In the genomic region with DNA sequence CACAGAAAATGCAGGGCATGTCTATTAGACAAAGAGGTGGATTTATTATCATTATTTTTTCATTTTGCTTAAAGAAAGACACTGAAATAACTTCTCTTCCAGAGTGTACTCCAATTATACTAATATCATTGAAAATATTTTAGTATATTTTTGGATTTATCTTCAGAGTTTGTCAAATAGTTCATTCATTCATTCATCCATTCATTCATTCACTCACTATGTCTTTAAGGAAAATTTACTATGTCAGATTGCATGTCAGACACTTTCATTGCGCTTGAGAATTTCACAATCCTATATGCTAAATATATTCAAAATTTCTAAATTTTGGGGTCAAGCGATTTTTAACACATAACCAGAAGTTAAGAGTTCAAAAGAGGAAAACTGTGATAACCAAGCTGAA, we compare ENCODE assay signal across 26 cellular contexts.
"Had no signal": no experiment of that assay in that cellular context is flagged by ENCODE, and none has a peak within 500 bp of the region (broad histone marks: within the 10 kb centered on the region; RNA-seq: fewer than 3 reads in every experiment).

No MANE protein-coding gene starts in this region.

- DNase-seq: stimulated activated CD4-positive, alpha-beta T cell treated with anti-CD3 and anti-CD28 coated beads, Interleukin-2, amount 100 ng/mL, for 48 hours; stimulated activated CD4-positive, alpha-beta T cell treated with anti-CD3 and anti-CD28 coated beads, Interleukin-4, amount 100 ng/mL, for 1 hour; stimulated activated CD4-positive, alpha-beta T cell treated with anti-CD3 and anti-CD28 coated beads, Interleukin-4, amount 100 ng/mL, for 24 hours; stimulated activated CD4-positive, alpha-beta T cell treated with anti-CD3 and anti-CD28 coated beads, Interleukin-4, amount 100 ng/mL, for 4 hours; stimulated activated CD8-positive, alpha-beta memory T cell treated with anti-CD3 and anti-CD28 coated beads, Interleukin-4, amount 100 ng/mL, for 48 hours; stimulated activated naive B cell treated with anti-CD40 and anti-IgM and Interleukin-4, amounts not matched to agents 10 μg/mL and 1 μg/mL and 100 μg/mL, for 72 hours; stimulated activated naive CD4-positive, alpha-beta T cell; stimulated activated naive CD4-positive, alpha-beta T cell treated with Interleukin-2 at 50 U/mL for 16 hours; stimulated activated naive CD8-positive, alpha-beta T cell treated with anti-CD3 and anti-CD28 coated beads, Interleukin-15, amount 100 ng/mL, for 72 hours; stimulated activated naive CD8-positive, alpha-beta T cell treated with anti-CD3 and anti-CD28 coated beads, Interleukin-15, Interleukin-2, amounts not matched to agents 100 U/mL and 50 U/mL, for 24 hours; stomach; substantia nigra; testis; thyroid gland; tibial artery; transverse colon; upper lobe of left lung; upper lobe of right lung; uterus had no signal

- H3K36me3 ChIP-seq: stomach, suprapubic skin, thoracic aorta, thyroid gland, tibial artery, tibial nerve, transverse colon, upper lobe of left lung, upper lobe of right lung, uterus, vagina had no signal

- H3K27ac ChIP-seq: stomach, suprapubic skin, testis, thoracic aorta, thyroid gland, tibial artery, tibial nerve, transverse colon, upper lobe of left lung, upper lobe of right lung, uterus, vagina had no signal

- H3K4me3 ChIP-seq: stomach, suprapubic skin, testis, thoracic aorta, thyroid gland, tibial artery, tibial nerve, transverse colon, upper lobe of left lung, upper lobe of right lung, uterus, vagina had no signal

- H3K4me1 ChIP-seq: stomach, suprapubic skin, testis, thyroid gland, tibial artery, tibial nerve, transverse colon, upper lobe of left lung, upper lobe of right lung, uterus, vagina had no signal

- H3K27me3 ChIP-seq: stomach, suprapubic skin, testis, thyroid gland, tibial artery, tibial nerve, transverse colon, upper lobe of left lung, upper lobe of right lung, uterus, vagina had no signal

- ATAC-seq: stimulated activated effector memory CD8-positive, alpha-beta T cell treated with anti-CD3 and anti-CD28 coated beads, Interleukin-12 subunit alpha, Interleukin-12 subunit beta, amount 100 ng/mL, for 72 hours; stimulated activated memory B cell treated with anti-CD40 and anti-IgM and Interleukin-4, amounts not matched to agents 10 μg/mL and 1 μg/mL and 100 μg/mL, for 72 hours; stimulated activated naive B cell treated with anti-CD40 and anti-IgM and Interleukin-4, amounts not matched to agents 10 μg/mL and 1 μg/mL and 100 μg/mL, for 72 hours; stimulated activated naive CD8-positive, alpha-beta T cell treated with anti-CD3 and anti-CD28 coated beads, Interleukin-15, amount 100 ng/mL, for 72 hours; stimulated activated naive CD8-positive, alpha-beta T cell treated with anti-CD3 and anti-CD28 coated beads, Interleukin-15, Interleukin-2, amounts not matched to agents 100 U/mL and 50 U/mL, for 24 hours; upper lobe of right lung had no signal

- FAIRE-seq: urothelium cell line had no signal

- H3K9me3 ChIP-seq: stomach, suprapubic skin, testis, thoracic aorta, thyroid gland, tibial artery, tibial nerve, transverse colon, upper lobe of left lung, upper lobe of right lung, uterus, vagina had no signal
